In genomic region chr21:17436626-17437111, GRCh38 we compare ENCODE assay signal across 14 cellular contexts.
A peak's percentile ranks its signal among the peaks of the same experiment; 100 is the strongest.
DNase-seq lines count a peak whose midpoint lies in the region; TF ChIP-seq lines count a peak whose summit lies in the region.
"Had no signal": no experiment of that assay in that cellular context is flagged by ENCODE, and none has a peak within 500 bp of the region (broad histone marks: within the 10 kb centered on the region; RNA-seq: fewer than 3 reads in every experiment).

No MANE protein-coding gene starts in this region.

- H3K27ac Mint-ChIP-seq in Caco-2 (ENCODE audit: unreplicated experiment) (peak overlapping the region; percentile 20), nephron (peak overlapping the region; percentile 91 to 95 (median 93))
- H3K27ac Mint-ChIP-seq: activated naive CD8-positive, alpha-beta T cell treated with anti-CD3 and anti-CD28 coated beads for 36 hours; dendritic cell treated with granulocyte-macrophage colony-stimulating factor and Interleukin-4, amounts not matched to agents 40 ng/mL and 50 ng/mL, for 4 days; immature natural killer cell had no signal

- no peaks in the 10 kb centered on the region for H3K36me3 ChIP-seq in Caco-2 (ENCODE audit: control insufficient read depth, insufficient read depth, low read length)
- no peaks in the 10 kb centered on the region for H3K36me3 ChIP-seq in osteoblast (ENCODE audit: insufficient read depth, low read length)

- no TSS peak for BruUV-seq in Caco-2 (replicated peaks; lab: Mats Ljungman, UMichigan)

- H3K36me3 Mint-ChIP-seq in Caco-2 (ENCODE audit: insufficient read depth, unreplicated experiment): no peaks in the 10 kb centered on the region
- no peaks in the 10 kb centered on the region for H3K36me3 Mint-ChIP-seq in nephron (ENCODE audit: low read depth)
- H3K36me3 Mint-ChIP-seq: activated naive CD8-positive, alpha-beta T cell treated with anti-CD3 and anti-CD28 coated beads for 36 hours; immature natural killer cell had no signal

- H3K4me2 ChIP-seq in osteoblast (ENCODE audit: insufficient read depth, low read length): no peak overlapping the region

- H3K4me3 Mint-ChIP-seq in Caco-2 (ENCODE audit: unreplicated experiment) (peak overlapping the region; percentile 42), nephron (no peak overlapping the region)
- H3K4me3 Mint-ChIP-seq: activated naive CD8-positive, alpha-beta T cell treated with anti-CD3 and anti-CD28 coated beads for 36 hours; dendritic cell treated with granulocyte-macrophage colony-stimulating factor and Interleukin-4, amounts not matched to agents 40 ng/mL and 50 ng/mL, for 4 days; immature natural killer cell had no signal

- peaks cover 38% of the 10 kb centered on the region for H3K4me1 Mint-ChIP-seq in Caco-2 (ENCODE audit: low read depth, unreplicated experiment)
- peaks cover 44% of the 10 kb centered on the region for H3K4me1 Mint-ChIP-seq in nephron
- H3K4me1 Mint-ChIP-seq: activated naive CD8-positive, alpha-beta T cell treated with anti-CD3 and anti-CD28 coated beads for 36 hours; immature natural killer cell had no signal

- no peaks in the 10 kb centered on the region for H3K79me2 ChIP-seq in osteoblast (ENCODE audit: insufficient read depth, low read length)

- H3K4me3 ChIP-seq in Caco-2 (ENCODE audit: low read depth, low read length) (no peak overlapping the region), osteoblast (ENCODE audit: insufficient read depth, low read length) (no peak overlapping the region)

- H3K27me3 ChIP-seq in Caco-2 (replicated peaks; ENCODE audit: control insufficient read depth, insufficient read depth, low read length): no peaks in the 10 kb centered on the region
- no peaks in the 10 kb centered on the region for H3K27me3 ChIP-seq in osteoblast (ENCODE audit: insufficient read depth, low read length)

- H3K9me3 ChIP-seq in Caco-2 (no peaks in the 10 kb centered on the region), osteoblast (ENCODE audit: low read depth, low read length) (no peaks in the 10 kb centered on the region)

- CTCF ChIA-PET in Caco-2 (lab: Charles Lee): interaction anchor here (0.5 to 1.1 kb wide), 3 partner anchors 50 to 142 kb away, joined by 3 to 4 read pairs (median 3); no protein-coding TSS in a partner anchor

- no peaks in the 10 kb centered on the region for H4K20me1 ChIP-seq in osteoblast (ENCODE audit: insufficient read depth, low read length)

- H3K4me1 ChIP-seq in Caco-2 (peaks cover 21% of the 10 kb centered on the region), osteoblast (ENCODE audit: insufficient read depth, low read length) (no peaks in the 10 kb centered on the region)

- H3K27me3 Mint-ChIP-seq in Caco-2 (ENCODE audit: insufficient read depth, unreplicated experiment) (no peaks in the 10 kb centered on the region), nephron (ENCODE audit: low read depth) (peaks cover 3% of the 10 kb centered on the region)

- DNase-seq in Caco-2 (peak; percentile 47 to 57), NCI-H82 (lab: John Stamatoyannopoulos, UW) (peak; percentile 95), fibroblast of peridontal ligament (ENCODE audit: extremely low read depth) (peak; percentile 34), osteoblast (ENCODE audit: insufficient read length, low spot score, missing footprints) (no peak), HUDEP-2 (lab: John Stamatoyannopoulos, UW; ENCODE audit: unreplicated experiment in 76 of 76) (no peak)
- DNase-seq in stimulated activated CD8-positive, alpha-beta memory T cell treated with anti-CD3 and anti-CD28 coated beads, Interleukin-4, amount 100 ng/mL, for 48 hours: no peak
- no peak for DNase-seq in activated CD4-positive, alpha-beta T cell treated with anti-CD3 and anti-CD28 coated beads, Interleukin-2, amount 50 U/mL, for 48 hours
- DNase-seq: activated naive CD8-positive, alpha-beta T cell treated with anti-CD3 and anti-CD28 coated beads for 36 hours; foreskin melanocyte; immature natural killer cell; NCI-H446; RPMI8226 had no signal

- POLR2A ChIA-PET in Caco-2 (lab: Charles Lee): no interaction called here

- intact Hi-C loops in Caco-2 (cut with micrococcal nuclease; ENCODE audit: unreplicated experiment): no loop called here

- no peak overlapping the region for H2AFZ ChIP-seq in osteoblast (ENCODE audit: low read length)

- H3K9me3 Mint-ChIP-seq in Caco-2 (ENCODE audit: unreplicated experiment) (no peaks in the 10 kb centered on the region), nephron (no peaks in the 10 kb centered on the region)
- H3K9me3 Mint-ChIP-seq: activated naive CD8-positive, alpha-beta T cell treated with anti-CD3 and anti-CD28 coated beads for 36 hours; dendritic cell treated with granulocyte-macrophage colony-stimulating factor and Interleukin-4, amounts not matched to agents 40 ng/mL and 50 ng/mL, for 4 days had no signal

- H3K27ac ChIP-seq in osteoblast (ENCODE audit: low read depth, low read length): no peak overlapping the region

- no peak for TF ChIP-seq CTCF in Caco-2 (IDR thresholded peaks at IDR 0.05; ENCODE audit: insufficient read depth in 1 of 2, low read depth in 1 of 2, low read length in 1 of 2, severe bottlenecking in 1 of 2, unreplicated experiment in 1 of 2)
- no peak for TF ChIP-seq CTCF in nephron (IDR thresholded peaks at IDR 0.05; ENCODE audit: unreplicated experiment in 3 of 3)
- TF ChIP-seq CTCF in osteoblast (IDR thresholded peaks at IDR 0.05; ENCODE audit: extremely low read depth, low read depth, low read length): no peak

Comparison
In these comparisons a context has a peak if more than half of its experiments do, and no peak if none do; other contexts are left out.
1. DNase-seq: peak in Caco-2 (2 of 2), NCI-H82 (single experiment) and fibroblast of peridontal ligament (single experiment); none in osteoblast (single experiment), stimulated activated CD8-positive, alpha-beta memory T cell treated with anti-CD3 and anti-CD28 coated beads, Interleukin-4, amount 100 ng/mL, for 48 hours (single experiment), HUDEP-2 (0 of 76) and activated CD4-positive, alpha-beta T cell treated with anti-CD3 and anti-CD28 coated beads, Interleukin-2, amount 50 U/mL, for 48 hours (0 of 2).